ENCODE assay signal across 8 cellular contexts in the genomic region with DNA sequence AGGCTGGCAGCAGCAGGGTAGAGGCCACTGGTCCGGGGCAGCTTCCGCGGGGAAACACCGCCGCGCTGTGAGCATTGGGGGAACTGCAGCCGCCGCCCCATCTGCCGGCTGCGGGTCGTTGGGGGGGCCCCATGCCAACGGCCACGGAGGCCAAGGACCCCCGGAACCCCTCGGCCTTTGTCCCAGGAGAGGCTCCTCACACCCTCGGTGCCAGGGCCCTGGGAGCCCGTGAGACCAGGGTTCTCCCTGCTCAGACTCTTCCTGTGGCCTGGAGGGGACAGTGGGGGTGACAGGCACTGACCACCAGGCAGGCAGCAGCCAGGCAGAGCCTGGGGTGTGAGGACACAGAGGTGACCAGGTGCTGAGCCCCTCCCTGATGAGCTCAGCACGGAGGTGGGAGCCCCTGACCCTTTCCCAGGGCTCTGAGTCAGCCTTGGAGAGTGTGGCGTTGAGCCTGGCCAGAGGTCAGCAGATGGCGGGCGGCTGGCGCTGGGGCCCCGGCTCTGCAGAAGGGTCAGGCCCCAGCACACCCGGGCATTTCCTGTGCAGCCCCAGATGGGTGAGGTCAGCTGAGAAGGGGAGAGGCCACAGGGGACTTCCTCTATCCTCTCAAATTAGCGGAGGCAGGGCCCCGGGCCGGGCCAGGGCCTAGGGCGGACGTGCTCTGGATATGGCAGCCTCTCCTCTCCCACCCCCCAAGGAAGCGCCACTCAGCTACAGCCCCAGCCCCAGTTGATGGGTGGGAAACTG. TPM values are rescaled to one million over a fixed set of nuclear protein-coding genes. Genes with fewer than 3 reads are reported as not detected.
DNase-seq lines count a peak whose midpoint lies in the region; ATAC-seq and TF ChIP-seq lines count a peak whose summit lies in the region.

No MANE protein-coding gene starts in this region.

- H3K36me3 ChIP-seq in DND-41 (ENCODE audit: insufficient read depth, low read length) (no peaks in the 10 kb centered on the region), HUES6 (ENCODE audit: control insufficient read depth, insufficient read depth, low read length) (no peaks in the 10 kb centered on the region)

- no peaks in the 10 kb centered on the region for H3K9me3 ChIP-seq in DND-41 (ENCODE audit: insufficient read depth, low read length, severe bottlenecking)
- no peaks in the 10 kb centered on the region for H3K9me3 ChIP-seq in HUES6 (ENCODE audit: control insufficient read depth, insufficient read depth, low read depth, low read length)

- H3K79me2 ChIP-seq in DND-41 (ENCODE audit: insufficient read depth, low read length): no peaks in the 10 kb centered on the region

- WGBS in lower leg skin, 2 donors: 22 to 24% methylated on average over 12 to 14 of the region's 30 CpGs

- intact Hi-C loops in lower leg skin (cut with DNase I; ENCODE audit: low total_unique reads): no loop called here

- H3K4me1 Mint-ChIP-seq in chondrocyte (ENCODE audit: low read depth): peaks cover 6% of the 10 kb centered on the region

- DNase-seq in DND-41: peak; percentile 77
- DNase-seq in activated CD4-positive, CD25-positive, alpha-beta regulatory T cell (lab: John Stamatoyannopoulos, UW): peak in 3 of 4 experiments; percentile 35 to 51 (median 50)
- no peak for DNase-seq in chondrocyte (ENCODE audit: low spot score)
- DNase-seq in lower leg skin (ENCODE audit: low spot score in 2 of 2): peak; percentile 75 to 98
- DNase-seq in stimulated activated CD4-positive, alpha-beta T cell treated with anti-CD3 and anti-CD28 coated beads, TNF-alpha, amount 100 ng/mL, for 4 hours (ENCODE audit: low read depth in 3 of 3): peak; percentile 47 to 65 (median 49)
- no peak for DNase-seq in NCI-H1105 (lab: John Stamatoyannopoulos, UW)

- H3K36me3 Mint-ChIP-seq in chondrocyte (ENCODE audit: low read depth): no peaks in the 10 kb centered on the region

- H3K4me1 ChIP-seq in DND-41 (ENCODE audit: insufficient read depth, low read length) (peaks cover 10% of the 10 kb centered on the region), HUES6 (ENCODE audit: control insufficient read depth, insufficient read depth, low read length) (peaks cover 22% of the 10 kb centered on the region; the same call in 1 of the 2 replicates)

- H3K9ac ChIP-seq in DND-41 (ENCODE audit: low read depth, low read length): no peak overlapping the region
- no peak overlapping the region for H3K9ac ChIP-seq in HUES6 (ENCODE audit: low read length)

- no peaks in the 10 kb centered on the region for H4K20me1 ChIP-seq in DND-41 (ENCODE audit: insufficient read depth, low read length)

- no peak overlapping the region for H3K4me3 Mint-ChIP-seq in chondrocyte (ENCODE audit: unreplicated experiment)

- H3K27me3 ChIP-seq in DND-41 (ENCODE audit: insufficient read depth, low read length, poor library complexity): peaks cover 2% of the 10 kb centered on the region
- peaks cover 15% of the 10 kb centered on the region for H3K27me3 ChIP-seq in HUES6 (ENCODE audit: control insufficient read depth, insufficient read depth, low read length)

- ATAC-seq in DND-41 (ENCODE audit: insufficient read depth, low read depth) (peak; percentile 98), GM18505 (IDR thresholded peaks at IDR 0.05; ENCODE audit: unreplicated experiment) (no peak)

- peak overlapping the region; percentile 50 for H3K4me2 ChIP-seq in DND-41 (ENCODE audit: insufficient read depth, low read length)

- peak overlapping the region; percentile 33; the same call in 1 of the 2 replicates for H2AFZ ChIP-seq in DND-41 (ENCODE audit: low read depth, low read length)

- TF ChIP-seq POLR2A in lower leg skin (IDR thresholded peaks at IDR 0.05): no peak
- no peak for TF ChIP-seq POLR2A in GM18505 (IDR thresholded peaks at IDR 0.05; ENCODE audit: borderline replicate concordance, extremely low read depth, insufficient read depth, insufficient read length)

- H3K27ac ChIP-seq in DND-41 (ENCODE audit: low read length) (no peak overlapping the region), HUES6 (ENCODE audit: low read depth, low read length) (no peak overlapping the region)

- H3K27ac Mint-ChIP-seq in chondrocyte (ENCODE audit: unreplicated experiment): no peak overlapping the region

- no peak overlapping the region; a peak in 1 of 4 replicates for H3K4me3 ChIP-seq in DND-41 (ENCODE audit: low read depth in 1 of 2, low read length in 2 of 2)
- H3K4me3 ChIP-seq in HUES6 (ENCODE audit: low read depth, low read length): 0 out of 2 replicates have a peak overlapping the region, but pooled peaks have one; percentile 12
- H3K4me3 ChIP-seq in lower leg skin (ENCODE audit: low read depth, poor library complexity, severe bottlenecking): no peak overlapping the region

- H3K27me3 Mint-ChIP-seq in chondrocyte (ENCODE audit: low read depth): peaks cover 8% of the 10 kb centered on the region

- TF ChIP-seq CTCF in DND-41 (IDR thresholded peaks at IDR 0.05; ENCODE audit: borderline replicate concordance, extremely low read depth, low read length, poor library complexity, severe bottlenecking) (peak; percentile 79), chondrocyte (IDR thresholded peaks at IDR 0.05) (peak; percentile 88), lower leg skin (IDR thresholded peaks at IDR 0.05) (peak in 1 of 3 donors; percentile 94)

- H3K9me3 Mint-ChIP-seq in chondrocyte (ENCODE audit: low read depth): no peaks in the 10 kb centered on the region

RNA-seq across cellular contexts. Expression of gene EGFL7, which starts 17.9 kb away (rescaled TPM):
- total RNA-seq in chondrocyte (5.4 to 7.8 TPM (median 7.0 TPM) in 3 replicates), lower leg skin (10 to 100 TPM; 27.8 to 62.2 (median 46.2) TPM)

RNA-seq across cellular contexts. Expression of gene AGPAT2, which starts 42.5 kb away (rescaled TPM):
- total RNA-seq in chondrocyte (23.4 to 39.8 TPM (median 39.1 TPM) in 3 replicates), lower leg skin (10 to 100 TPM; 52.4 to 77.7 (median 63.5) TPM)

Comparison
In these comparisons a context has a peak if more than half of its experiments do, and no peak if none do; other contexts are left out.
1. DNase-seq: peak in DND-41 (single experiment), activated CD4-positive, CD25-positive, alpha-beta regulatory T cell (3 of 4), lower leg skin (2 of 2) and stimulated activated CD4-positive, alpha-beta T cell treated with anti-CD3 and anti-CD28 coated beads, TNF-alpha, amount 100 ng/mL, for 4 hours (3 of 3); none in chondrocyte (single experiment) and NCI-H1105 (single experiment).